8 cellular contexts compared by ENCODE assay signal in the genomic region with DNA sequence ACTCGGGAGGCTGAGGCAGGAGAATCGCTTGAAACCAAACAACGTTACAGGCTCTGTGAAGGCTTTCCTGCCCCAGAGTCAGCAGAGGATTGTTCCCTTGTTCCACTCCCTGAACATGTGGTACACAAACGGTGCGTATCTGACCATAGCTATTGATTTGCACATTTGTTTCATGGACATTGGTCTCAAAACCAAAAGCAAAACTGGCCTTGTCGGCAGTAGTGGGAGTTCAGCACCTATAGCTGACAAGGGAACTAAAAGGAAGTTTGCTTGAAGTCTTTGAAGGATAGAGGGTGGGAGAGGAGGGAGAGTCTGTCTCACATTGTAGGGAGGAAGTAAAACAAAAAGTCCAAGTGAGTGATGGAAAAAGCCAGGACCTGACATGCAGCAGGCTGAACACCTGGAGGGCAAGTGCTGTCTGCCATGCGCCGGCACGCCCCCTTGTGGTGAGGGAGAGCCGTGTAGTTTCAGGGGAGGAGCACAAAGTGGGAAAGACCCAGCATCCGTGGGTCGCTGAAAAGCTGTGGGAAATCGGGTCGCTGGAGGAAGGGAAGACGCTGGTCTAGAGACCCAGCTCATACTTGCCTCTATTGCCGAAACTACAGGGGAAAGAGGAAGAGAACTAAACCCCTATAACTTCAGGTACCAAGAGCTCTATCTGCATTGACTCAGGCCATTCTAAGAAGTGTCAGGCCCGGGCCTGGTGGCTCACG. TPM values are rescaled to one million over a fixed set of nuclear protein-coding genes. Genes with fewer than 3 reads are reported as not detected.
A peak's percentile ranks its signal among the peaks of the same experiment; 100 is the strongest.
DNase-seq lines count a peak whose midpoint lies in the region; ATAC-seq and TF ChIP-seq lines count a peak whose summit lies in the region.

No MANE protein-coding gene starts in this region.

- H3K4ac ChIP-seq in trophoblast cell (ENCODE audit: low read depth, low read length) = peak overlapping the region; percentile 55

- H3K4me2 ChIP-seq in GM23248 (ENCODE audit: unreplicated experiment) (no peak overlapping the region), KMS-11 (peak overlapping the region; percentile 66), trophoblast cell (ENCODE audit: low read length) (no peak overlapping the region)

- H3K27me3 ChIP-seq in GM23248 (replicated peaks; ENCODE audit: insufficient read depth) (no peaks in the 10 kb centered on the region), KMS-11 (ENCODE audit: insufficient read depth, low read depth) (no peaks in the 10 kb centered on the region), trophoblast cell (ENCODE audit: insufficient read depth, low read length) (no peaks in the 10 kb centered on the region), upper lobe of left lung (no peaks in the 10 kb centered on the region)

- H2BK5ac ChIP-seq in trophoblast cell (ENCODE audit: low read depth, low read length, poor library complexity) = peak overlapping the region; percentile 45

- peak overlapping the region; percentile 40 for H2AK5ac ChIP-seq in trophoblast cell (ENCODE audit: low read length)

- H2BK12ac ChIP-seq in trophoblast cell (ENCODE audit: low read length) = peak overlapping the region; percentile 42

- H3K9me3 ChIP-seq in GM23248 (ENCODE audit: low read depth) (no peaks in the 10 kb centered on the region), trophoblast cell (ENCODE audit: insufficient read depth, low read depth, low read length) (peaks cover 4% of the 10 kb centered on the region), upper lobe of left lung (no peaks in the 10 kb centered on the region)

- H3K4me1 ChIP-seq in GM23248 (ENCODE audit: insufficient read depth) (peaks cover 21% of the 10 kb centered on the region), KMS-11 (ENCODE audit: low read depth, poor library complexity, severe bottlenecking) (peaks cover 13% of the 10 kb centered on the region), trophoblast cell (ENCODE audit: control insufficient read depth in 1 of 2, insufficient read depth in 2 of 2, low read length in 2 of 2) (peaks cover 11% of the 10 kb centered on the region in 2 experiments), upper lobe of left lung (peaks cover 0 to 11% (median 2%) of the 10 kb centered on the region in 4 donors)

- H4K20me1 ChIP-seq in GM23248 (ENCODE audit: insufficient read depth) (no peaks in the 10 kb centered on the region), KMS-11 (ENCODE audit: insufficient read depth) (no peaks in the 10 kb centered on the region)

- in situ Hi-C loops in G401 (cut with HindIII; ENCODE audit: low sequenced_read_pairs) = no loop called here
- in situ Hi-C loops in GM23248 (cut with MboI) = no loop called here

- no peaks in the 10 kb centered on the region for H3K9me2 ChIP-seq in GM23248 (ENCODE audit: insufficient read depth)

- H3K79me1 ChIP-seq in trophoblast cell (ENCODE audit: low read length) = peaks cover 3% of the 10 kb centered on the region

- H3K79me2 ChIP-seq in GM23248 (ENCODE audit: insufficient read depth) = peaks cover 7% of the 10 kb centered on the region; the same call in 1 of the 2 replicates
- H3K79me2 ChIP-seq in KMS-11 (ENCODE audit: insufficient read depth, low read depth) = no peaks in the 10 kb centered on the region
- H3K79me2 ChIP-seq in trophoblast cell (ENCODE audit: control insufficient read depth, insufficient read depth, low read length, poor library complexity) = no peaks in the 10 kb centered on the region

- peak overlapping the region; percentile 56 for H3K18ac ChIP-seq in trophoblast cell (ENCODE audit: low read length)

- TF ChIP-seq POLR2A in upper lobe of left lung (IDR thresholded peaks at IDR 0.05) = no peak

- H3K36me3 ChIP-seq in GM23248 (ENCODE audit: low read depth) (peaks cover 17% of the 10 kb centered on the region), KMS-11 (ENCODE audit: insufficient read depth) (no peaks in the 10 kb centered on the region), trophoblast cell (ENCODE audit: control insufficient read depth in 1 of 2, insufficient read depth in 2 of 2, low read length in 2 of 2) (peaks cover 27 to 46% of the 10 kb centered on the region in 2 experiments), upper lobe of left lung (peaks cover 0 to 5% (median 2%) of the 10 kb centered on the region in 4 donors)

- peak overlapping the region; percentile 26 for H2BK120ac ChIP-seq in trophoblast cell (ENCODE audit: insufficient read depth, low read length, poor library complexity)

- H2AFZ ChIP-seq in GM23248 = no peak overlapping the region
- H2AFZ ChIP-seq in KMS-11 (ENCODE audit: low read depth) = peak overlapping the region; percentile 13; the same call in 1 of the 2 replicates
- H2AFZ ChIP-seq in trophoblast cell (ENCODE audit: insufficient read depth, low read length, poor library complexity) = no peak overlapping the region

- H3K9ac ChIP-seq in GM23248 (no peak overlapping the region), KMS-11 (no peak overlapping the region; the same call in 1 of the 2 replicates), trophoblast cell (ENCODE audit: low read length) (no peak overlapping the region)

- TF ChIP-seq CTCF in KMS-11 (conservative IDR thresholded peaks at IDR 0.05; ENCODE audit: low read depth, low read length) (peak; percentile 92), upper lobe of left lung (IDR thresholded peaks at IDR 0.05) (peak; percentile 75 to 86 (median 82))

- ATAC-seq in upper lobe of left lung (ENCODE audit: low FRiP score in 2 of 2) = peak; percentile 78

- peak overlapping the region; percentile 43 for H3K14ac ChIP-seq in trophoblast cell (ENCODE audit: low read length)

- DNase-seq in G401 (ENCODE audit: low spot score) (peak; percentile 50), GM23248 (peak; percentile 73), SHP77 (lab: John Stamatoyannopoulos, UW) (peak; percentile 37 to 67), activated gamma-delta T cell treated with Interleukin-2 at 50 U/mL for 16 hours (peak; percentile 86), germinal center (ENCODE audit: low spot score) (peak; percentile 83), trophoblast cell (peak; percentile 72 to 91), upper lobe of left lung (peak; percentile 85 to 88)

- peak overlapping the region; percentile 18 for H4K8ac ChIP-seq in trophoblast cell (ENCODE audit: low read depth, low read length)

- no peak overlapping the region for H3K27ac ChIP-seq in GM23248
- H3K27ac ChIP-seq in KMS-11 = peak overlapping the region; percentile 58
- H3K27ac ChIP-seq in trophoblast cell (ENCODE audit: low read depth, low read length) = peak overlapping the region; percentile 51
- no peak overlapping the region for H3K27ac ChIP-seq in upper lobe of left lung

- H3K4me3 ChIP-seq in GM23248 (no peak overlapping the region), KMS-11 (IDR thresholded peaks at IDR 0.05; ENCODE audit: insufficient read depth, low read depth, low read length) (no peak overlapping the region), trophoblast cell (ENCODE audit: low read depth, low read length) (no peak overlapping the region), upper lobe of left lung (no peak overlapping the region)

- TF ChIP-seq EP300 in upper lobe of left lung (IDR thresholded peaks at IDR 0.05) = no peak

- H3F3A ChIP-seq in GM23248 (ENCODE audit: insufficient read depth) = peaks cover 36% of the 10 kb centered on the region

- peak overlapping the region; percentile 60 for H4K91ac ChIP-seq in trophoblast cell (ENCODE audit: low read depth, low read length)

- H3K23ac ChIP-seq in trophoblast cell (ENCODE audit: low read length) = no peak overlapping the region

- no peak overlapping the region for H4K12ac ChIP-seq in trophoblast cell (ENCODE audit: low read depth, low read length)

- WGBS in GM23248 (ENCODE audit: low coverage in 1 of 2, low lambda C conversion rate in 2 of 2, missing lambda C conversion rate in 2 of 2), 2 experiments = 54 to 61% methylated on average over 17 to 18 of the region's 18 CpGs
- no CpG with 5 or more reads among the region's 18 CpGs for WGBS in trophoblast cell (ENCODE audit: extremely low coverage, insufficient coverage, insufficient read length)
- 38 to 44% methylated on average over 17 to 18 of the region's 18 CpGs for WGBS in upper lobe of left lung, 2 donors

RNA-seq across cellular contexts. Expression of a gene that starts 58.0 kb away (rescaled TPM):
- total RNA-seq in G401 (2014; rRNA removed; shearing (Covaris generic)) = 129 and 208 TPM in 2 replicates
- total RNA-seq in GM23248 (2014; rRNA removed; shearing (Covaris generic)) = 122 and 124 TPM in 2 replicates
- polyA plus RNA-seq in GM23248 (2016; fragmentation: Nextera tagmentation; extraction: Ambion mirVana) = 16.8 and 18.9 TPM in 2 replicates
- 272 and 284 TPM in 2 replicates for polyA plus RNA-seq in trophoblast cell (2013)
- total RNA-seq in upper lobe of left lung = 100 to 1,000 TPM in 1 of 6 donors, 10 to 100 TPM in 5; 33.5 to 107 (median 73.1) TPM

Comparison
In these comparisons a context has a peak if more than half of its experiments do, and no peak if none do; other contexts are left out.
1. H3K27ac ChIP-seq: peak in KMS-11 (single experiment) and trophoblast cell (single experiment); none in GM23248 (single experiment) and upper lobe of left lung (0 of 4).
2. Peak in every context shown above with its lines, with median percentiles within 50 percentile points of each other: DNase-seq.